In the genomic region with DNA sequence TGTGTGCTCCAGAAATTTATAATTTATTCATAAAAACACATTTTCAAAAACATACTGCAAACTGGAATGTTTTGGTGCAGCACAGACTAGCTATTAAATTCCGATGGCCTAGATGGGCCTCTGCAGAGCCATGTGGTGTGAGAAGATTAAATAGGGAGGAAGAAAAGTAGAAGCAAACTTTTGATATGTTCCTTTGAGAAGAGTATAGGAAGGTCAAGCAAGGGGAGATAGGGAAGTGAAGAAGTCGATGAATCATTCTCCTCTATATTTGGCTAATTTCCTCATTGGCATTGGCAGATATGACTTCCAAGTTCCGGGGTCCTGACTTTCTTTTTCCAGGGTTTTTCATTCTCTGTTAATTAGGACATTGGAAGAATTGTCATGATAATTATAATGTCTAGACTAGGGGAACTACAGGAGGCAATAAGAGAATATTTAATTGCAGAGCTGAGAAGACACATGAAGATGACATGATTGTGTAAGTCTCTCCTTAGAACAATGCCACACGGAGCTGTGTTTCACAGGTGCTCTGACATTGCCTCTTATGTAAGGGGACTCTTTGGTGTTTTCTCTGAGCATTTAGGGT, we compare ENCODE assay signal across 20 cellular contexts. TPM values are rescaled to one million over a fixed set of nuclear protein-coding genes. Genes with fewer than 3 reads are reported as not detected.
DNase-seq lines count a peak whose midpoint lies in the region; ATAC-seq, FAIRE-seq and TF ChIP-seq lines count a peak whose summit lies in the region.
"Had no signal": no experiment of that assay in that cellular context is flagged by ENCODE, and none has a peak within 500 bp of the region (broad histone marks: within the 10 kb centered on the region; RNA-seq: fewer than 3 reads in every experiment).

No MANE protein-coding gene starts in this region.

- no peak overlapping the region; a peak in 1 of 22 replicates for H3K9ac ChIP-seq in BLaER1 treated with 17β-estradiol and CSF1 and Interleukin-3, amounts not matched to agents 10 nM and 100 nM
- H3K9ac ChIP-seq in endothelial cell of umbilical vein (replicated peaks; ENCODE audit: extremely low read depth, insufficient read depth, low read length), result no peak overlapping the region

- no peaks in the 10 kb centered on the region for H3K9me3 Mint-ChIP-seq in activated T-cell treated with anti-CD3 and anti-CD28 coated beads, Interleukin-2, amount 50 U/mL, for 72 hours
- H3K9me3 Mint-ChIP-seq: brain had no signal

- H2AFZ ChIP-seq in endothelial cell of umbilical vein (ENCODE audit: low read depth, low read length), result no peak overlapping the region

- POLR2A ChIA-PET in RWPE1 (lab: Yijun Ruan, JAX; ENCODE audit: low non-redundant PET), result no interaction called here
- POLR2A ChIA-PET in endothelial cell of umbilical vein (lab: Charles Lee), result no interaction called here

- no peak overlapping the region for H3K27ac Mint-ChIP-seq in activated T-cell treated with anti-CD3 and anti-CD28 coated beads, Interleukin-2, amount 50 U/mL, for 72 hours
- H3K27ac Mint-ChIP-seq: activated naive CD8-positive, alpha-beta T cell had no signal

- no peaks in the 10 kb centered on the region for H3K27me3 Mint-ChIP-seq in activated T-cell treated with anti-CD3 and anti-CD28 coated beads, Interleukin-2, amount 50 U/mL, for 72 hours (ENCODE audit: low read depth)

- no peaks in the 10 kb centered on the region for H3K36me3 Mint-ChIP-seq in activated T-cell treated with anti-CD3 and anti-CD28 coated beads, Interleukin-2, amount 50 U/mL, for 72 hours (ENCODE audit: insufficient read depth in 2 of 2)
- H3K36me3 Mint-ChIP-seq: activated naive CD8-positive, alpha-beta T cell; brain had no signal

- H3K79me2 ChIP-seq in endothelial cell of umbilical vein (ENCODE audit: control insufficient read depth, insufficient read depth, low read length), result no peaks in the 10 kb centered on the region

- H3K4me2 ChIP-seq in BLaER1 treated with 17β-estradiol and CSF1 and Interleukin-3, amounts not matched to agents 10 nM and 100 nM, result peak overlapping the region in 6 of 11 experiments; percentile 33 to 80 (median 68); a peak in 11 of 22 replicates
- peak overlapping the region; percentile 13 for H3K4me2 ChIP-seq in endothelial cell of umbilical vein (ENCODE audit: insufficient read depth, low read length)

- H3K9me3 ChIP-seq in BLaER1 treated with 17β-estradiol and CSF1 and Interleukin-3, amounts not matched to agents 10 nM and 100 nM (replicated peaks in 1 of 11), result no peaks in the 10 kb centered on the region
- H3K9me3 ChIP-seq in endothelial cell of umbilical vein (replicated peaks; ENCODE audit: control insufficient read depth, insufficient read depth, low read length), result no peaks in the 10 kb centered on the region
- H3K9me3 ChIP-seq in BE2C, result no peaks in the 10 kb centered on the region
- H3K9me3 ChIP-seq: testis had no signal

- peak; percentile 38 for FAIRE-seq in endothelial cell of umbilical vein (lab: Jason Lieb, UNC)
- FAIRE-seq: D721Med, TTC549 had no signal

- DNase-seq in M059J (ENCODE audit: low read depth), result peak; percentile 32
- no peak for DNase-seq in RWPE1 (ENCODE audit: low spot score)
- DNase-seq in endothelial cell of umbilical vein (ENCODE audit: low read depth, low spot score), result peak; percentile 14
- no peak for DNase-seq in activated T-cell treated with anti-CD3 and anti-CD28 coated beads, Interleukin-2, amount 50 U/mL, for 72 hours
- DNase-seq in COLO668 (lab: John Stamatoyannopoulos, UW; ENCODE audit: unreplicated experiment), result no peak
- DNase-seq in NK-92 treated with Interleukin-12 subunit alpha and Interleukin-12 subunit beta, amount 100 ng/mL, for 24 hours (lab: John Stamatoyannopoulos, UW), result no peak
- no peak for DNase-seq in BE2C
- DNase-seq: activated T-cell treated with anti-CD3 and anti-CD28 coated beads, Interleukin-2, amount 50 U/mL, for 1 hour; NCI-H1417; stimulated activated CD4-positive, alpha-beta T cell treated with anti-CD3 and anti-CD28 coated beads, Interleukin-4, amount 100 ng/mL, for 4 hours; stimulated activated CD8-positive, alpha-beta memory T cell treated with anti-CD3 and anti-CD28 coated beads, Interleukin-4, amount 100 ng/mL, for 48 hours; testis had no signal

- H3K9me1 ChIP-seq in endothelial cell of umbilical vein (replicated peaks; ENCODE audit: control insufficient read depth, extremely low read depth, insufficient read depth, low read length), result peaks cover 4% of the 10 kb centered on the region

- peaks cover 10% of the 10 kb centered on the region for H3K4me1 Mint-ChIP-seq in activated T-cell treated with anti-CD3 and anti-CD28 coated beads, Interleukin-2, amount 50 U/mL, for 72 hours (ENCODE audit: low read depth)

- H3K27ac ChIP-seq in BLaER1 treated with 17β-estradiol and CSF1 and Interleukin-3, amounts not matched to agents 10 nM and 100 nM, result peak overlapping the region in 3 of 11 experiments; percentile 1 to 41 (median 26); a peak in 3 of 22 replicates
- H3K27ac ChIP-seq in RWPE1 (peak overlapping the region; percentile 78), endothelial cell of umbilical vein (ENCODE audit: insufficient read depth, low read depth, low read length) (no peak overlapping the region)
- H3K27ac ChIP-seq: epithelial cell of prostate, testis had no signal

- H3K4me3 Mint-ChIP-seq in activated T-cell treated with anti-CD3 and anti-CD28 coated beads, Interleukin-2, amount 50 U/mL, for 72 hours, result no peak overlapping the region
- H3K4me3 Mint-ChIP-seq: activated naive CD8-positive, alpha-beta T cell; brain had no signal

- no peaks in the 10 kb centered on the region for H3K36me3 ChIP-seq in BLaER1 treated with 17β-estradiol and CSF1 and Interleukin-3, amounts not matched to agents 10 nM and 100 nM
- H3K36me3 ChIP-seq in endothelial cell of umbilical vein (ENCODE audit: control insufficient read depth in 2 of 2, extremely low read depth in 1 of 2, insufficient read depth in 2 of 2, low read length in 2 of 2) (no peaks in the 10 kb centered on the region), BE2C (no peaks in the 10 kb centered on the region)

- TF ChIP-seq CTCF in RWPE1 (conservative IDR thresholded peaks at IDR 0.05; ENCODE audit: low read depth) (no peak), endothelial cell of umbilical vein (IDR thresholded peaks at IDR 0.05; ENCODE audit: extremely low read depth in 1 of 2, insufficient read depth in 1 of 2, low read depth in 1 of 2, low read length in 2 of 2) (no peak), BE2C (IDR thresholded peaks at IDR 0.05; ENCODE audit: low read depth, low read length) (no peak)

- intact Hi-C loops in endothelial cell of umbilical vein (cut with micrococcal nuclease), result no loop called here

- BruUV-seq in endothelial cell of umbilical vein (replicated peaks; lab: Mats Ljungman, UMichigan), result no TSS peak

- dilution Hi-C loops in endothelial cell of umbilical vein (cut with MboI; ENCODE audit: extremely low pct_ligation_motif_present, low sequenced_read_pairs), result no loop called here

- no peaks in the 10 kb centered on the region for H4K20me1 ChIP-seq in BLaER1 treated with 17β-estradiol and CSF1 and Interleukin-3, amounts not matched to agents 10 nM and 100 nM
- no peaks in the 10 kb centered on the region for H4K20me1 ChIP-seq in endothelial cell of umbilical vein (replicated peaks; ENCODE audit: control insufficient read depth, extremely low read depth, insufficient read depth, low read length)

- H3K4me3 ChIP-seq in BLaER1 treated with 17β-estradiol and CSF1 and Interleukin-3, amounts not matched to agents 10 nM and 100 nM, result no peak overlapping the region
- H3K4me3 ChIP-seq in endothelial cell of umbilical vein (replicated peaks in 1 of 3; ENCODE audit: insufficient read depth in 1 of 3, low read depth in 1 of 3, low read length in 3 of 3) (no peak overlapping the region), BE2C (ENCODE audit: low read depth, low read length) (no peak overlapping the region)
- H3K4me3 ChIP-seq: skin epidermis, testis had no signal

- no peak for ATAC-seq in activated T-cell treated with anti-CD3 and anti-CD28 coated beads, Interleukin-2, amount 50 U/mL, for 72 hours (replicated peaks in 1 of 2)
- ATAC-seq: left lobe of liver had no signal

- H3K27me3 ChIP-seq in BLaER1 treated with 17β-estradiol and CSF1 and Interleukin-3, amounts not matched to agents 10 nM and 100 nM, result no peaks in the 10 kb centered on the region
- H3K27me3 ChIP-seq in endothelial cell of umbilical vein (ENCODE audit: control insufficient read depth in 2 of 2, insufficient read depth in 2 of 2, low read length in 2 of 2), result no peaks in the 10 kb centered on the region
- no peaks in the 10 kb centered on the region for H3K27me3 ChIP-seq in BE2C
- H3K27me3 ChIP-seq: testis had no signal

- H3K4me1 ChIP-seq in BLaER1 treated with 17β-estradiol and CSF1 and Interleukin-3, amounts not matched to agents 10 nM and 100 nM, result peaks cover 0 to 37% (median 18%) of the 10 kb centered on the region in 10 experiments; a peak in 16 of 20 replicates
- peaks cover 19% of the 10 kb centered on the region for H3K4me1 ChIP-seq in endothelial cell of umbilical vein (ENCODE audit: control insufficient read depth, extremely low read depth, insufficient read depth, low read length)
- H3K4me1 ChIP-seq in BE2C, result no peaks in the 10 kb centered on the region

- CTCF ChIA-PET in RWPE1 (lab: Yijun Ruan, JAX), result interaction anchor here (0.5 to 0.8 kb wide), 2 partner anchors 70 to 113 kb away, joined by 3 read pairs; no protein-coding TSS in a partner anchor
- CTCF ChIA-PET in endothelial cell of umbilical vein (lab: Charles Lee), result interaction anchor here (0.5 to 2.4 kb wide), 7 partner anchors 8 to 171 kb away, joined by 3 to 11 read pairs (median 4); a partner anchor contains a TSS

- no peak for TF ChIP-seq POLR2A in endothelial cell of umbilical vein (IDR thresholded peaks at IDR 0.05; ENCODE audit: low read depth, low read length)

TF ChIP-seq in endothelial cell of umbilical vein, 7 proteins besides CTCF, POLR2A, EP300 and RAD21:
- peak; percentile 17 for TF ChIP-seq FOS (IDR thresholded peaks at IDR 0.05; ENCODE audit: borderline replicate concordance, insufficient read depth, low read length)
- no peak for TF ChIP-seq MYC (IDR thresholded peaks at IDR 0.05; ENCODE audit: low read depth, low read length)
- TF ChIP-seq GATA2 (IDR thresholded peaks at IDR 0.05; ENCODE audit: insufficient read depth, insufficient read length, low read depth, low read length), result no peak
TF ChIP-seq in endothelial cell of umbilical vein: peak in this region for 1.

RNA-seq across cellular contexts. Expression of a gene that starts 19.3 kb away (rescaled TPM):
- total RNA-seq in M059J (2014; rRNA removed; shearing (Covaris generic)), result 4.5 and 6.9 TPM in 2 replicates
- total RNA-seq in endothelial cell of umbilical vein, result 29.7 and 29.9 TPM in 2 replicates
- 9.1 and 13.1 TPM in 2 replicates for polyA plus RNA-seq in endothelial cell of umbilical vein
- 9.3 and 9.6 TPM in 2 replicates for polyA plus RNA-seq in endothelial cell of umbilical vein (2011; cell fraction: cytosol; rRNA removed)
- 28.8 and 41.1 TPM in 2 replicates for polyA plus RNA-seq in endothelial cell of umbilical vein (2011; cell fraction: nucleus; rRNA removed)
- polyA plus RNA-seq in endothelial cell of umbilical vein (2012), result 11.3 and 23.8 TPM in 2 replicates
- 22.6 and 25.0 TPM in 2 replicates for polyA minus RNA-seq in endothelial cell of umbilical vein
- 8.5 TPM for polyA minus RNA-seq in endothelial cell of umbilical vein (2011; cell fraction: cytosol; rRNA and poly(A)+ RNA removed)
- polyA minus RNA-seq in endothelial cell of umbilical vein (2011; cell fraction: nucleus; rRNA and poly(A)+ RNA removed), result 62.7 and 74.5 TPM in 2 replicates
- 10 to 100 TPM; 16.4 to 20.3 TPM for total RNA-seq in activated T-cell treated with anti-CD3 and anti-CD28 coated beads, Interleukin-2, amount 50 U/mL, for 72 hours
- 16.4 TPM for polyA plus RNA-seq in BE2C (2012; ENCODE audit: insufficient read depth, insufficient read length, low read depth)

Comparison
In these comparisons a context has a peak if more than half of its experiments do, and no peak if none do; other contexts are left out.
1. DNase-seq: peak in M059J (single experiment) and endothelial cell of umbilical vein (single experiment); none in RWPE1 (single experiment), activated T-cell treated with anti-CD3 and anti-CD28 coated beads, Interleukin-2, amount 50 U/mL, for 72 hours (0 of 2), COLO668 (single experiment), NK-92 treated with Interleukin-12 subunit alpha and Interleukin-12 subunit beta, amount 100 ng/mL, for 24 hours (single experiment) and BE2C (single experiment).